13 cellular contexts compared by ENCODE assay signal in genomic region chr3:106862067-106862466, GRCh38.
DNase-seq lines count a peak whose midpoint lies in the region; ATAC-seq and TF ChIP-seq lines count a peak whose summit lies in the region.
"Had no signal": no experiment of that assay in that cellular context is flagged by ENCODE, and none has a peak within 500 bp of the region (broad histone marks: within the 10 kb centered on the region; RNA-seq: fewer than 3 reads in every experiment).

No MANE protein-coding gene starts in this region.

- H3K4me1 Mint-ChIP-seq in nephron = peaks cover 6% of the 10 kb centered on the region
- H3K4me1 Mint-ChIP-seq: stimulated activated effector memory CD8-positive, alpha-beta T cell treated with anti-CD3 and anti-CD28 coated beads, Interleukin-12 subunit alpha, Interleukin-12 subunit beta, amount 100 ng/mL, for 72 hours had no signal

- POLR2A ChIA-PET in BJ (lab: Charles Lee) = interaction anchor here (0.9 kb wide), 1 partner anchor 12 kb away, joined by 4 read pairs; no protein-coding TSS in a partner anchor

- ATAC-seq in HG02852 (IDR thresholded peaks at IDR 0.05; ENCODE audit: unreplicated experiment) (no peak), GM19395 (IDR thresholded peaks at IDR 0.05; ENCODE audit: unreplicated experiment) (no peak)
- ATAC-seq: stimulated activated effector memory CD8-positive, alpha-beta T cell treated with anti-CD3 and anti-CD28 coated beads, Interleukin-12 subunit alpha, Interleukin-12 subunit beta, amount 100 ng/mL, for 72 hours had no signal

- no peak for DNase-seq in BJ (ENCODE audit: low read depth)
- DNase-seq in LNCaP clone FGC (ENCODE audit: low read depth) = peak; percentile 4
- no peak for DNase-seq in dorsolateral prefrontal cortex
- DNase-seq in LoVo (ENCODE audit: low spot score) = no peak
- DNase-seq in NOMO-1 treated with DMSO at 0.1 percent for 48 hours (lab: John Stamatoyannopoulos, UW; ENCODE audit: unreplicated experiment) = no peak
- DNase-seq: activated CD4-positive, alpha-beta T cell treated with anti-CD3 and anti-CD28 coated beads, Interleukin-2, amount 50 U/mL, for 1 hour; activated naive CD4-positive, alpha-beta T cell treated with anti-CD3 and anti-CD28 coated beads, Interleukin-2, amount 50 U/mL, for 16 hours; NCI-H2107; spleen had no signal

- H3K27me3 Mint-ChIP-seq in nephron (ENCODE audit: low read depth) = no peaks in the 10 kb centered on the region

- H3K27me3 ChIP-seq in BJ (ENCODE audit: control insufficient read depth, insufficient read depth, low read length) (no peaks in the 10 kb centered on the region), dorsolateral prefrontal cortex (no peaks in the 10 kb centered on the region)
- H3K27me3 ChIP-seq: spleen had no signal

- no peaks in the 10 kb centered on the region for H3K36me3 Mint-ChIP-seq in nephron (ENCODE audit: low read depth)
- H3K36me3 Mint-ChIP-seq: stimulated activated effector memory CD8-positive, alpha-beta T cell treated with anti-CD3 and anti-CD28 coated beads, Interleukin-12 subunit alpha, Interleukin-12 subunit beta, amount 100 ng/mL, for 72 hours had no signal

- H3K27ac Mint-ChIP-seq in nephron = peak overlapping the region; percentile 89 to 93 (median 91)
- H3K27ac Mint-ChIP-seq: stimulated activated effector memory CD8-positive, alpha-beta T cell treated with anti-CD3 and anti-CD28 coated beads, Interleukin-12 subunit alpha, Interleukin-12 subunit beta, amount 100 ng/mL, for 72 hours had no signal

- intact Hi-C loops in dorsolateral prefrontal cortex (cut with DNase I) = no loop called here

- no peak overlapping the region for H3K4me3 Mint-ChIP-seq in nephron
- H3K4me3 Mint-ChIP-seq: stimulated activated effector memory CD8-positive, alpha-beta T cell treated with anti-CD3 and anti-CD28 coated beads, Interleukin-12 subunit alpha, Interleukin-12 subunit beta, amount 100 ng/mL, for 72 hours had no signal

- no peak overlapping the region for H3K27ac ChIP-seq in dorsolateral prefrontal cortex
- H3K27ac ChIP-seq: spleen had no signal

- H3K9me3 Mint-ChIP-seq in nephron = peaks cover 13% of the 10 kb centered on the region
- H3K9me3 Mint-ChIP-seq: stimulated activated effector memory CD8-positive, alpha-beta T cell treated with anti-CD3 and anti-CD28 coated beads, Interleukin-12 subunit alpha, Interleukin-12 subunit beta, amount 100 ng/mL, for 72 hours had no signal

- CTCF ChIA-PET in BJ (lab: Yijun Ruan, JAX) = interaction anchor here (0.6 to 1.8 kb wide), 8 partner anchors 9 to 252 kb away, joined by 3 to 7 read pairs (median 4); no protein-coding TSS in a partner anchor

- no peaks in the 10 kb centered on the region for H3K36me3 ChIP-seq in BJ (ENCODE audit: control insufficient read depth, insufficient read depth, low read length)
- H3K36me3 ChIP-seq: spleen had no signal

- TF ChIP-seq CTCF in BJ (IDR thresholded peaks at IDR 0.05; ENCODE audit: insufficient read depth, low read depth, low read length) (peak; percentile 49), LNCaP clone FGC (IDR thresholded peaks at IDR 0.05; ENCODE audit: control insufficient read depth, extremely low read depth, insufficient read depth) (peak; percentile 52), dorsolateral prefrontal cortex (IDR thresholded peaks at IDR 0.05 in 54 of 56, conservative IDR thresholded peaks at IDR 0.05 in 2 of 56; ENCODE audit: low read depth in 1 of 56, partially characterized antibody in 56 of 56) (peak in 31 of 56 donors; percentile 9 to 48 (median 23)), nephron (IDR thresholded peaks at IDR 0.05; ENCODE audit: unreplicated experiment in 3 of 3) (peak; percentile 40 to 53 (median 45))

- H3K4me3 ChIP-seq in BJ (ENCODE audit: low read depth, low read length) = no peak overlapping the region
- H3K4me3 ChIP-seq in LNCaP clone FGC (ENCODE audit: low read depth, low read length) = no peak overlapping the region
- peak overlapping the region in 1 of 59 donors; percentile 26 for H3K4me3 ChIP-seq in dorsolateral prefrontal cortex
- H3K4me3 ChIP-seq: spleen had no signal
